In the genomic region with DNA sequence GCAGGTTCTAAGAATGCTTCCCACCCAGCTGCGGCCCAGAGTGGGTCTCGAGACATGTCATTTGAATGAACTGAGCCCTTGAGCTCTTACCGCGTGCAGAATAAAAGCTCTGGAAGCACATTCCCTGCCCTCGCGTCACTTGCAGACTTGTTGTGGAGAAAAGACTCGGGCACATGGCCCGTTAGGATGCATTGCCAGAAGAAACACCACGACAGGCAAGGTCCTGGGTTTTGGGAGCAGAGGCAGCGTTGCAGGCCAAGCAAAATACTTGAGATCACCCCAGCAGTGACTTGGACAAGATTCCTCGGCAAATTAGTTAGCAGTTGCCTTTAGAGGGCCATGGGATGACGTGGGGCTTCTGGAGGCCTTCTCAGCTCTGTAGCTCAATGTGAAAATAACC, we compare ENCODE assay signal across 15 cellular contexts.
"Had no signal": no experiment of that assay in that cellular context is flagged by ENCODE, and none has a peak within 500 bp of the region (broad histone marks: within the 10 kb centered on the region; RNA-seq: fewer than 3 reads in every experiment).

No MANE protein-coding gene starts in this region.

- H3K4me3 Mint-ChIP-seq: activated naive CD4-positive, alpha-beta T cell treated with anti-CD3 and anti-CD28 coated beads for 36 hours; dendritic cell treated with granulocyte-macrophage colony-stimulating factor and Interleukin-4, amounts not matched to agents 40 ng/mL and 50 ng/mL, for 4 days; immature natural killer cell; naive thymus-derived CD4-positive, alpha-beta T cell had no signal

- H3K36me3 ChIP-seq: brain microvascular endothelial cell, ovary had no signal

- H3K9me3 ChIP-seq: ovary had no signal

- ATAC-seq: activated CD4-positive, CD25-positive, alpha-beta regulatory T cell treated with anti-CD3 and anti-CD28 coated beads, Interleukin-2, amount 50 U/mL, for 24 hours; naive thymus-derived CD4-positive, alpha-beta T cell; stimulated activated naive CD8-positive, alpha-beta T cell treated with anti-CD3 and anti-CD28 coated beads, Interleukin-15, Interleukin-2, amounts not matched to agents 100 U/mL and 50 U/mL, for 24 hours had no signal

- H3K27ac Mint-ChIP-seq: activated naive CD4-positive, alpha-beta T cell treated with anti-CD3 and anti-CD28 coated beads for 36 hours; dendritic cell treated with granulocyte-macrophage colony-stimulating factor and Interleukin-4, amounts not matched to agents 40 ng/mL and 50 ng/mL, for 4 days; immature natural killer cell; naive thymus-derived CD4-positive, alpha-beta T cell had no signal

- H3K27ac ChIP-seq: brain microvascular endothelial cell, ovary, SK-N-MC, skin epidermis had no signal

- H3K4me1 Mint-ChIP-seq: immature natural killer cell; naive thymus-derived CD4-positive, alpha-beta T cell had no signal

- H3K4me3 ChIP-seq: lung, ovary, SK-N-MC, skin epidermis had no signal

- H3K9me3 Mint-ChIP-seq: dendritic cell treated with granulocyte-macrophage colony-stimulating factor and Interleukin-4, amounts not matched to agents 40 ng/mL and 50 ng/mL, for 4 days had no signal

- H3K27me3 ChIP-seq: brain microvascular endothelial cell, ovary had no signal

- DNase-seq: activated naive CD4-positive, alpha-beta T cell treated with anti-CD3 and anti-CD28 coated beads for 36 hours; brain microvascular endothelial cell; effector memory CD4-positive, alpha-beta T cell; foreskin melanocyte; immature natural killer cell; naive thymus-derived CD4-positive, alpha-beta T cell; ovary; retina; stimulated activated CD4-positive, alpha-beta T cell treated with anti-CD3 and anti-CD28 coated beads, Interleukin-4, amount 100 ng/mL, for 4 hours; stimulated activated naive CD8-positive, alpha-beta T cell treated with anti-CD3 and anti-CD28 coated beads, Interleukin-15, Interleukin-2, amounts not matched to agents 100 U/mL and 50 U/mL, for 24 hours had no signal

- H3K36me3 Mint-ChIP-seq: immature natural killer cell; naive thymus-derived CD4-positive, alpha-beta T cell had no signal
